In the genomic region with DNA sequence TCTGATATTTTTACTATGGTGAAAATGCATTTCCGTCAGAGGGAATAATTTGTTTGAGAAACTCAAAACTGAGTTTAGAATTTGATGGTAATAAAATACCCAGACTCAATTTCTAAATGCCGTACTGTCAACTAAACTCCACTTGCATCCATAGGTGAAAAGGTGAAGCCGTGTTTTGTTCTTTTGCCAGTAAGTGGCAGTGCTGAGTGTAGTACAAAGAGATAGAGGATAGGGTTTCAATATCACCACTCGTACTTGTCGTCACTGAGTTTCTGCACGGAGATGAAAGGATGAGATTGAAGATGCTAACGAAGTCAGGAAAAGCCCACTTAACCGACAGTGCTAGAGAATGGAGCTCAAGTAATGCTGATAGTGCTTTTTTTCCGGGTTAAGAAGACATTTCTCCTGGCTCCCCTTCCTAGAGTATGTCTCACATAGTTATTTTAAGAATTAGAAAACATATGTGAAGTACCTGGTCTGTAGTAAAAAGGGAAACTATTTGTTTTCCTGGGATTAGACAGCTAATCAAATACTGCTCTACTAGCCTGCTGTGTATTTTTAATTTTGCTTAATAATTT, we compare ENCODE assay signal across 9 cellular contexts.
DNase-seq lines count a peak whose midpoint lies in the region; ATAC-seq and TF ChIP-seq lines count a peak whose summit lies in the region.
"Had no signal": no experiment of that assay in that cellular context is flagged by ENCODE, and none has a peak within 500 bp of the region (broad histone marks: within the 10 kb centered on the region; RNA-seq: fewer than 3 reads in every experiment).

No MANE protein-coding gene starts in this region.

- no peaks in the 10 kb centered on the region for H3K9me3 ChIP-seq in esophagus squamous epithelium

- no peak overlapping the region for H3K27ac ChIP-seq in esophagus squamous epithelium
- H3K27ac ChIP-seq: KMS-11 had no signal

- DNase-seq in NCI-H748 (lab: John Stamatoyannopoulos, UW; ENCODE audit: unreplicated experiment) (peak; percentile 67), memory B cell (ENCODE audit: low spot score in 2 of 2) (no peak), esophagus squamous epithelium (lab: John Stamatoyannopoulos, UW) (no peak)
- DNase-seq in activated CD4-positive, alpha-beta T cell treated with anti-CD3 and anti-CD28 coated beads, Interleukin-2, amount 50 U/mL, for 1 hour = no peak

- no peak for TF ChIP-seq POLR2A in esophagus squamous epithelium (IDR thresholded peaks at IDR 0.05)

- no peak overlapping the region for H3K27ac Mint-ChIP-seq in memory B cell

- no peaks in the 10 kb centered on the region for H3K4me1 Mint-ChIP-seq in memory B cell

- H3K27me3 Mint-ChIP-seq in memory B cell = peaks cover 3% of the 10 kb centered on the region

- H3K36me3 Mint-ChIP-seq in memory B cell = no peaks in the 10 kb centered on the region

- H3K4me3 ChIP-seq in esophagus squamous epithelium = no peak overlapping the region

- H3K4me1 ChIP-seq in esophagus squamous epithelium = peaks cover 0 to 2% (median 0%) of the 10 kb centered on the region in 3 donors

- H3K4me3 Mint-ChIP-seq in memory B cell = no peak overlapping the region

- intact Hi-C loops in esophagus squamous epithelium (cut with DNase I) = no loop called here

- peak; percentile 84 for ATAC-seq in GM18868 (IDR thresholded peaks at IDR 0.05; ENCODE audit: unreplicated experiment)
- peak; percentile 61 for ATAC-seq in HG03025 (IDR thresholded peaks at IDR 0.05; ENCODE audit: low FRiP score, unreplicated experiment)
- peak; percentile 24 for ATAC-seq in memory B cell (ENCODE audit: low read depth)
- ATAC-seq in GM21360 (IDR thresholded peaks at IDR 0.05; ENCODE audit: unreplicated experiment) = no peak
- ATAC-seq in HG03521 (IDR thresholded peaks at IDR 0.05; ENCODE audit: unreplicated experiment) = no peak

- no peaks in the 10 kb centered on the region for H3K27me3 ChIP-seq in esophagus squamous epithelium

- no peaks in the 10 kb centered on the region for H3K9me3 Mint-ChIP-seq in memory B cell

- no peak for TF ChIP-seq CTCF in esophagus squamous epithelium (IDR thresholded peaks at IDR 0.05)

- WGBS in esophagus squamous epithelium, 2 donors = 51 to 53% methylated on average over 9 of the region's 9 CpGs

- H3K36me3 ChIP-seq in esophagus squamous epithelium = no peaks in the 10 kb centered on the region

Comparison
In these comparisons a context has a peak if more than half of its experiments do, and no peak if none do; other contexts are left out.
1. ATAC-seq: peak in GM18868 (single experiment), HG03025 (single experiment) and memory B cell (single experiment); none in GM21360 (single experiment) and HG03521 (single experiment).